ENCODE assay signal across 8 cellular contexts in the genomic region with DNA sequence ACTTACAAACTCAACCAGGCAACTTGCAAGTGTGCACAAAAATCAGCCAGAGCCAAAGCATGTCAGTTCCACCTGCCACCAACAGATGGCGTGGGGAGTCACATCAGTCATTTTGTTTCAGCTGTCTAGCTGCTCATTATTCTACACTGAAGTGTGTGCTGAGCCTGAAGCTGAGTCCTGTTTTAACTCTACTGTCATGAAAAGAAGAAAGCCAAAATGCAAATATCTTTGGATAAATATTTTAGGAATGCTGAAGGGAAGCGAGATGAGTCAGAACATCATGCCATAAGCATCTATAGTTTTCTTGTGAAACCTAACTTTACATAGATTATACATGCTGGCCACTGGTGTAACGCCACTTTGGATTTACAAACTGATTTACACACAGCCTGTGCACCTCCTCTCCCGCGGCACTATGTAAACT.
DNase-seq lines count a peak whose midpoint lies in the region; ATAC-seq and TF ChIP-seq lines count a peak whose summit lies in the region.

No MANE protein-coding gene starts in this region.

- H3K4me1 ChIP-seq in mucosa of descending colon (ENCODE audit: low read depth), result no peaks in the 10 kb centered on the region

- TF ChIP-seq CTCF in AG10803 (conservative IDR thresholded peaks at IDR 0.05; ENCODE audit: low read length) (peak; percentile 94), mucosa of descending colon (IDR thresholded peaks at IDR 0.05) (peak; percentile 84)

- peak; percentile 55 for DNase-seq in AG10803 (ENCODE audit: low read depth)
- peak; percentile 64 for DNase-seq in H7
- DNase-seq in NCI-H69 (lab: John Stamatoyannopoulos, UW), result peak; percentile 80
- peak; percentile 12 to 37 (median 19) for DNase-seq in activated CD8-positive, alpha-beta memory T cell treated with anti-CD3 and anti-CD28 coated beads for 48 hours (ENCODE audit: low read depth in 2 of 3, low spot score in 2 of 3)
- DNase-seq in epidermal melanocyte (ENCODE audit: insufficient read length, low spot score), result peak; percentile 82
- peak in 2 of 3 donors; percentile 81 to 87 for DNase-seq in mucosa of descending colon
- peak; percentile 18 to 48 for DNase-seq in stimulated activated CD8-positive, alpha-beta memory T cell treated with anti-CD3 and anti-CD28 coated beads, Interleukin-4, amount 100 ng/mL, for 4 hours (ENCODE audit: low read depth in 2 of 2, low spot score in 1 of 2)
- no peak for DNase-seq in OCI-M2 (lab: John Stamatoyannopoulos, UW; ENCODE audit: unreplicated experiment)

- H3K27me3 ChIP-seq in H7 (ENCODE audit: control insufficient read depth, insufficient read depth, low read length), result no peaks in the 10 kb centered on the region

- intact Hi-C loops in mucosa of descending colon (cut with DNase I, micrococcal nuclease), result no loop called here

- no peak overlapping the region for H3K4me3 ChIP-seq in AG10803 (ENCODE audit: low read length)
- H3K4me3 ChIP-seq in H7 (ENCODE audit: insufficient read depth, low read depth, low read length), result no peak overlapping the region
- no peak overlapping the region for H3K4me3 ChIP-seq in mucosa of descending colon

- H3K36me3 ChIP-seq in H7 (replicated peaks; ENCODE audit: control insufficient read depth, insufficient read depth, low read length) (no peaks in the 10 kb centered on the region; the same call in none of the 2 replicates), mucosa of descending colon (ENCODE audit: low read depth) (no peaks in the 10 kb centered on the region)

- peak; percentile 93 for ATAC-seq in mucosa of descending colon

- H3K9me3 ChIP-seq in mucosa of descending colon, result no peaks in the 10 kb centered on the region
